Comparison of ENCODE assay signal across 1 cellular context in the genomic region with DNA sequence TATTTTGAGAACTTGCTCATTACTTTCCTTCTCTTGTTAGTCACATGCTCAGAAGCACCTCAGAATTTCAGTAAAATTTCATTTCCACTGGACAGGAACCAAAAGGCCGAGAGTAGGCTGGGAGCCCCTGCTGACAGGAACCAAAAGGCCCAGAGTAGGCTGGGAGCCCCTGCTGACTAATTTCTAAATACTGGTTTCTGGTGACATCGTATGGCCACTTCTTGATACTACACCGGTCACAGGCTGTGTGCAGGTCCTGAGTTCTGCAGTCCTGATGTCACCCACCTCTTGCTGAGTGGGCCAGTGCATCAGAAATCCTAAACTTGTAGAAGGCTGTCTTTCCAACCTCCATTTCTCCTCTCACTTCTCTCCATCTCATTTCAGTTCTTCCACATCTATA.
TF ChIP-seq lines count a peak whose summit lies in the region.

No MANE protein-coding gene starts in this region.

TF ChIP-seq in GM12878, 131 proteins besides CTCF, POLR2A, EP300 and RAD21 (continued from another document):
- TF ChIP-seq NKRF (conservative IDR thresholded peaks at IDR 0.05): no peak
- no peak for TF ChIP-seq ATF7 (IDR thresholded peaks at IDR 0.05; ENCODE audit: low read depth)
- TF ChIP-seq, protein P1, sequence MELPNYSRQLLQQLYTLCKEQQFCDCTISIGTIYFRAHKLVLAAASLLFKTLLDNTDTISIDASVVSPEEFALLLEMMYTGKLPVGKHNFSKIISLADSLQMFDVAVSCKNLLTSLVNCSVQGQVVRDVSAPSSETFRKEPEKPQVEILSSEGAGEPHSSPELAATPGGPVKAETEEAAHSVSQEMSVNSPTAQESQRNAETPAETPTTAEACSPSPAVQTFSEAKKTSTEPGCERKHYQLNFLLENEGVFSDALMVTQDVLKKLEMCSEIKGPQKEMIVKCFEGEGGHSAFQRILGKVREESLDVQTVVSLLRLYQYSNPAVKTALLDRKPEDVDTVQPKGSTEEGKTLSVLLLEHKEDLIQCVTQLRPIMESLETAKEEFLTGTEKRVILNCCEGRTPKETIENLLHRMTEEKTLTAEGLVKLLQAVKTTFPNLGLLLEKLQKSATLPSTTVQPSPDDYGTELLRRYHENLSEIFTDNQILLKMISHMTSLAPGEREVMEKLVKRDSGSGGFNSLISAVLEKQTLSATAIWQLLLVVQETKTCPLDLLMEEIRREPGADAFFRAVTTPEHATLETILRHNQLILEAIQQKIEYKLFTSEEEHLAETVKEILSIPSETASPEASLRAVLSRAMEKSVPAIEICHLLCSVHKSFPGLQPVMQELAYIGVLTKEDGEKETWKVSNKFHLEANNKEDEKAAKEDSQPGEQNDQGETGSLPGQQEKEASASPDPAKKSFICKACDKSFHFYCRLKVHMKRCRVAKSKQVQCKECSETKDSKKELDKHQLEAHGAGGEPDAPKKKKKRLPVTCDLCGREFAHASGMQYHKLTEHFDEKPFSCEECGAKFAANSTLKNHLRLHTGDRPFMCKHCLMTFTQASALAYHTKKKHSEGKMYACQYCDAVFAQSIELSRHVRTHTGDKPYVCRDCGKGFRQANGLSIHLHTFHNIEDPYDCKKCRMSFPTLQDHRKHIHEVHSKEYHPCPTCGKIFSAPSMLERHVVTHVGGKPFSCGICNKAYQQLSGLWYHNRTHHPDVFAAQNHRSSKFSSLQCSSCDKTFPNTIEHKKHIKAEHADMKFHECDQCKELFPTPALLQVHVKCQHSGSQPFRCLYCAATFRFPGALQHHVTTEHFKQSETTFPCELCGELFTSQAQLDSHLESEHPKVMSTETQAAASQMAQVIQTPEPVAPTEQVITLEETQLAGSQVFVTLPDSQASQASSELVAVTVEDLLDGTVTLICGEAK (IDR thresholded peaks at IDR 0.05; ENCODE audit: borderline replicate concordance): no peak
- TF ChIP-seq TCF3 (IDR thresholded peaks at IDR 0.05; ENCODE audit: borderline replicate concordance, insufficient read depth, low read depth, low read length): no peak
- peak; percentile 30; the same call in 1 of the 2 replicates for TF ChIP-seq JUNB (IDR thresholded peaks at IDR 0.05)
- TF ChIP-seq ZBTB33 (IDR thresholded peaks at IDR 0.05): no peak
- no peak for TF ChIP-seq EZH2 (IDR thresholded peaks at IDR 0.05; ENCODE audit: borderline replicate concordance, control insufficient read depth, low read depth, low read length)
- TF ChIP-seq, protein P2, sequence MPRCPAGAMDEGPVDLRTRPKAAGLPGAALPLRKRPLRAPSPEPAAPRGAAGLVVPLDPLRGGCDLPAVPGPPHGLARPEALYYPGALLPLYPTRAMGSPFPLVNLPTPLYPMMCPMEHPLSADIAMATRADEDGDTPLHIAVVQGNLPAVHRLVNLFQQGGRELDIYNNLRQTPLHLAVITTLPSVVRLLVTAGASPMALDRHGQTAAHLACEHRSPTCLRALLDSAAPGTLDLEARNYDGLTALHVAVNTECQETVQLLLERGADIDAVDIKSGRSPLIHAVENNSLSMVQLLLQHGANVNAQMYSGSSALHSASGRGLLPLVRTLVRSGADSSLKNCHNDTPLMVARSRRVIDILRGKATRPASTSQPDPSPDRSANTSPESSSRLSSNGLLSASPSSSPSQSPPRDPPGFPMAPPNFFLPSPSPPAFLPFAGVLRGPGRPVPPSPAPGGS (IDR thresholded peaks at IDR 0.05; ENCODE audit: borderline replicate concordance, insufficient read depth, low read depth, low read length, poor library complexity, severe bottlenecking): no peak
- TF ChIP-seq RCOR1 (conservative IDR thresholded peaks at IDR 0.05; ENCODE audit: low read depth, low read length): no peak
- TF ChIP-seq STAT3 (IDR thresholded peaks at IDR 0.05; ENCODE audit: low read depth, low read length): no peak
- TF ChIP-seq IRF4 (IDR thresholded peaks at IDR 0.05; ENCODE audit: low read depth, low read length): 0 out of 2 replicates have a peak, but pooled peaks have one; percentile 47
- no peak for TF ChIP-seq MTA3 (IDR thresholded peaks at IDR 0.05; ENCODE audit: borderline replicate concordance, low read length)
- no peak for TF ChIP-seq CHD4 (IDR thresholded peaks at IDR 0.05)
- no peak for TF ChIP-seq NR2C1 (IDR thresholded peaks at IDR 0.05)
- TF ChIP-seq PAX8 (IDR thresholded peaks at IDR 0.05): no peak
- no peak for TF ChIP-seq WRNIP1 (IDR thresholded peaks at IDR 0.05; ENCODE audit: borderline replicate concordance, low read depth, low read length)
- TF ChIP-seq, protein P3, sequence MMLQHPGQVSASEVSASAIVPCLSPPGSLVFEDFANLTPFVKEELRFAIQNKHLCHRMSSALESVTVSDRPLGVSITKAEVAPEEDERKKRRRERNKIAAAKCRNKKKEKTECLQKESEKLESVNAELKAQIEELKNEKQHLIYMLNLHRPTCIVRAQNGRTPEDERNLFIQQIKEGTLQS (IDR thresholded peaks at IDR 0.05; ENCODE audit: borderline replicate concordance, extremely low read depth, low read depth, low read length): no peak
